Comparison of ENCODE assay signal across 8 cellular contexts in the genomic region with DNA sequence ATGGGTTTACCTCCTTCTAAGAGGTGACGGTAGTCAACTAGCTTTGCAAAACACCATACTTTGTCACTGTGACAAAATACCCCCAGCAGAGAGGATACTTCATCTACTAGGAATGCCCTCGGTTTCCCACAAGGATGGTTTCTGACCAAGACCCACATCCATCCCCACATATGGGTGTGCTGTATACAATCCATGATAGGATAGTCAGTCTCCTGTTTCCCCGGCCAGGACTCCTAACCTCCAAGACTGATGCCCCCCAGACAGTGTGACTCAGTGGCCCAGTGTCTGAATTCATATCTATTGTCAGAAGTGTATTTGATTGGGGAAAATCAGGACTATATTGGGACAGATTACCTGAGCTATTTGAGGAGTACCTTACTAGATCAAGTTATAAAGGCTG. TPM values are rescaled to one million over a fixed set of nuclear protein-coding genes. Genes with fewer than 3 reads are reported as not detected.
"Had no signal": no experiment of that assay in that cellular context is flagged by ENCODE, and none has a peak within 500 bp of the region (broad histone marks: within the 10 kb centered on the region; RNA-seq: fewer than 3 reads in every experiment).

No MANE protein-coding gene starts in this region.

RNA-seq across cellular contexts. Expression of a gene that starts 17.8 kb away (rescaled TPM):
- total RNA-seq: activated CD4-positive, alpha-beta memory T cell treated with anti-CD3 and anti-CD28 coated beads, Interleukin-2, amount 10 ng/mL, durations not matched to agents 7 days and 5 days; activated CD4-positive, alpha-beta T cell treated with anti-CD3 and anti-CD28 coated beads for 36 hours; activated CD4-positive, alpha-beta T cell treated with anti-CD3 and anti-CD28 coated beads, Interleukin-2, amount 10 ng/mL, durations not matched to agents 7 days and 5 days; activated CD8-positive, alpha-beta memory T cell treated with anti-CD3 and anti-CD28 coated beads, Interleukin-2, amount 10 ng/mL, durations not matched to agents 7 days and 5 days; activated CD8-positive, alpha-beta T cell treated with anti-CD3 and anti-CD28 coated beads, Interleukin-2, amount 10 ng/mL, durations not matched to agents 7 days and 5 days; activated naive CD8-positive, alpha-beta T cell treated with anti-CD3 and anti-CD28 coated beads, Interleukin-2, amount 10 ng/mL, durations not matched to agents 7 days and 5 days; activated T-helper 2 cell treated with anti-CD3 and anti-CD28 coated beads, Interferon-gamma antibody, Interleukin-2, Interleukin-4, amounts not matched to agents 10 μg/mL and 5 μg/mL and 100 μg/mL, durations not matched to agents 14 hours and 24 hours and 36 hours; ascending aorta had no signal
